Comparison of ENCODE assay signal across 26 cellular contexts in the genomic region with DNA sequence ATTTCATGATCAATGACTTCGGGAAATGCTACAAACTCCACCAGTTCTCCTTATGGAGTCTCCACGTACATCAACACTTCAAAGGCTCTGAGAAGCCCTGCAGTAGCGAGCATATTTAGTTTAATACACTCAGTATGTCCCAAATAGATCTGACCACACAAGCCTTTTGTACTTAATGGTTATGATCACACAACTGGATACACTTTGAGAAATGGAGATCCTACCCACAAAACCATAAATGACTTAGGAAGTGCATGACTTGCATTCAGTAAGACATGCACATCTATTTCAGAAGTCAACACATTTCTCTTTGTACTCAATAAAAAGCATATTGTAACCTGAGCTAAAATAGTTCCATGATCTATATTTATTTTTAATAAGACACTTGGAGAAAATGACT.
"Had no signal": no experiment of that assay in that cellular context is flagged by ENCODE, and none has a peak within 500 bp of the region (broad histone marks: within the 10 kb centered on the region; RNA-seq: fewer than 3 reads in every experiment).

No MANE protein-coding gene starts in this region.

- H3K4me3 ChIP-seq: stomach, suprapubic skin, testis, thoracic aorta, thyroid gland, tibial artery, tibial nerve, transverse colon, upper lobe of left lung, upper lobe of right lung, uterus, vagina had no signal

- H3K4me1 ChIP-seq: suprapubic skin, thyroid gland, tibial artery, upper lobe of left lung, upper lobe of right lung, vagina had no signal

- H3K27me3 ChIP-seq: stomach, suprapubic skin, testis, thyroid gland, tibial artery, tibial nerve, transverse colon, upper lobe of left lung, upper lobe of right lung, uterus, vagina had no signal

- H3K36me3 ChIP-seq: thoracic aorta, thyroid gland, tibial artery, tibial nerve, transverse colon, upper lobe of left lung, upper lobe of right lung, uterus, vagina had no signal

- H3K9me3 ChIP-seq: stomach, suprapubic skin, testis, thoracic aorta, thyroid gland, tibial artery, tibial nerve, transverse colon, upper lobe of left lung, upper lobe of right lung, uterus, vagina had no signal

- DNase-seq: stimulated activated CD4-positive, alpha-beta T cell treated with anti-CD3 and anti-CD28 coated beads, Interleukin-2, amount 100 ng/mL, for 48 hours; stimulated activated CD4-positive, alpha-beta T cell treated with anti-CD3 and anti-CD28 coated beads, Interleukin-4, amount 100 ng/mL, for 1 hour; stimulated activated CD4-positive, alpha-beta T cell treated with anti-CD3 and anti-CD28 coated beads, Interleukin-4, amount 100 ng/mL, for 24 hours; stimulated activated CD4-positive, alpha-beta T cell treated with anti-CD3 and anti-CD28 coated beads, Interleukin-4, amount 100 ng/mL, for 4 hours; stimulated activated CD8-positive, alpha-beta memory T cell treated with anti-CD3 and anti-CD28 coated beads, Interleukin-4, amount 100 ng/mL, for 48 hours; stimulated activated naive B cell treated with anti-CD40 and anti-IgM and Interleukin-4, amounts not matched to agents 10 μg/mL and 1 μg/mL and 100 μg/mL, for 72 hours; stimulated activated naive CD4-positive, alpha-beta T cell; stimulated activated naive CD4-positive, alpha-beta T cell treated with Interleukin-2 at 50 U/mL for 16 hours; stimulated activated naive CD8-positive, alpha-beta T cell treated with anti-CD3 and anti-CD28 coated beads, Interleukin-15, amount 100 ng/mL, for 72 hours; stimulated activated naive CD8-positive, alpha-beta T cell treated with anti-CD3 and anti-CD28 coated beads, Interleukin-15, Interleukin-2, amounts not matched to agents 100 U/mL and 50 U/mL, for 24 hours; stomach; substantia nigra; testis; thyroid gland; tibial artery; transverse colon; trophoblast cell; upper lobe of left lung; upper lobe of right lung; uterus had no signal

- H3K27ac ChIP-seq: stomach, suprapubic skin, testis, thoracic aorta, thyroid gland, tibial artery, transverse colon, upper lobe of left lung, upper lobe of right lung, vagina had no signal

- ATAC-seq: stimulated activated effector memory CD8-positive, alpha-beta T cell treated with anti-CD3 and anti-CD28 coated beads, Interleukin-12 subunit alpha, Interleukin-12 subunit beta, amount 100 ng/mL, for 72 hours; stimulated activated memory B cell treated with anti-CD40 and anti-IgM and Interleukin-4, amounts not matched to agents 10 μg/mL and 1 μg/mL and 100 μg/mL, for 72 hours; stimulated activated naive B cell treated with anti-CD40 and anti-IgM and Interleukin-4, amounts not matched to agents 10 μg/mL and 1 μg/mL and 100 μg/mL, for 72 hours; stimulated activated naive CD8-positive, alpha-beta T cell treated with anti-CD3 and anti-CD28 coated beads, Interleukin-15, amount 100 ng/mL, for 72 hours; stimulated activated naive CD8-positive, alpha-beta T cell treated with anti-CD3 and anti-CD28 coated beads, Interleukin-15, Interleukin-2, amounts not matched to agents 100 U/mL and 50 U/mL, for 24 hours; upper lobe of right lung had no signal
